ENCODE assay signal across 1 cellular context in genomic region chr5:160021818-160022446, GRCh38.
TF ChIP-seq lines count a peak whose summit lies in the region.

No MANE protein-coding gene starts in this region.

TF ChIP-seq in IMR-90, 13 proteins besides CTCF, POLR2A, EP300 and RAD21 (continued from another document):
- TF ChIP-seq MAFK (IDR thresholded peaks at IDR 0.05; ENCODE audit: low read depth, low read length) = no peak
- no peak for TF ChIP-seq RCOR1 (IDR thresholded peaks at IDR 0.05; ENCODE audit: insufficient replicate concordance, low read length)
- TF ChIP-seq SMC3 (IDR thresholded peaks at IDR 0.05; ENCODE audit: low read depth, low read length) = peak; percentile 89
- no peak for TF ChIP-seq RFX5 (IDR thresholded peaks at IDR 0.05; ENCODE audit: low read depth, low read length)
